23 cellular contexts compared by ENCODE assay signal in genomic region chr20:13517801-13518200, GRCh38.
"Had no signal": no experiment of that assay in that cellular context is flagged by ENCODE, and none has a peak within 500 bp of the region (broad histone marks: within the 10 kb centered on the region; RNA-seq: fewer than 3 reads in every experiment).

No MANE protein-coding gene starts in this region.

- H3K27me3 ChIP-seq: colonic mucosa, esophagus muscularis mucosa, gastrocnemius medialis, heart right ventricle, left lung had no signal

- H3K27ac ChIP-seq: colonic mucosa, esophagus muscularis mucosa, gastrocnemius medialis, heart right ventricle, left lung, lower lobe of right lung had no signal

- DNase-seq: colonic mucosa; cortex of kidney; effector CD8-positive, alpha-beta T cell; effector memory CD8-positive, alpha-beta T cell; endodermal cell; foreskin fibroblast; foreskin melanocyte; gastrocnemius medialis; glutamatergic neuron; head of caudate nucleus; heart right ventricle; hippocampal formation; left cardiac atrium; left lung; left ventricle myocardium superior; lower lobe of right lung; mesendoderm; midbrain; naive thymus-derived CD4-positive, alpha-beta T cell had no signal

- H3K4me1 ChIP-seq: colonic mucosa, gastrocnemius medialis, heart right ventricle, left lung had no signal

- H3K9me3 ChIP-seq: colonic mucosa, esophagus muscularis mucosa, gastrocnemius medialis, lower lobe of right lung had no signal

- ATAC-seq: effector memory CD8-positive, alpha-beta T cell; gastrocnemius medialis; heart right ventricle; left cardiac atrium; left lung; left ventricle myocardium superior; lower lobe of right lung; naive thymus-derived CD4-positive, alpha-beta T cell had no signal

- FAIRE-seq: endothelial cell of umbilical vein, islet of Langerhans, keratinocyte had no signal

- H3K4me3 ChIP-seq: colonic mucosa, esophagus muscularis mucosa, gastrocnemius medialis, heart right ventricle, left lung, lower lobe of right lung had no signal

- H3K36me3 ChIP-seq: colonic mucosa had no signal
